Comparison of ENCODE assay signal across 25 cellular contexts in genomic region chr4:38456096-38456495, GRCh38.
DNase-seq lines count a peak whose midpoint lies in the region; ATAC-seq, FAIRE-seq and TF ChIP-seq lines count a peak whose summit lies in the region.
"Had no signal": no experiment of that assay in that cellular context is flagged by ENCODE, and none has a peak within 500 bp of the region (broad histone marks: within the 10 kb centered on the region; RNA-seq: fewer than 3 reads in every experiment).

No MANE protein-coding gene starts in this region.

- TF ChIP-seq CTCF in HepG2 (CRISPR knock-in tag; IDR thresholded peaks at IDR 0.05) (no peak), right lobe of liver (IDR thresholded peaks at IDR 0.05) (no peak), colonic mucosa (IDR thresholded peaks at IDR 0.05) (no peak), transverse colon (IDR thresholded peaks at IDR 0.05) (no peak)

- TF ChIP-seq POLR2A in HepG2 (IDR thresholded peaks at IDR 0.05; ENCODE audit: insufficient read depth in 1 of 2, low read depth in 2 of 2, low read length in 2 of 2) (no peak), right lobe of liver (IDR thresholded peaks at IDR 0.05) (no peak), transverse colon (IDR thresholded peaks at IDR 0.05) (no peak)

- no peak for ATAC-seq in HepG2
- ATAC-seq in right lobe of liver, result no peak
- no peak for ATAC-seq in HG02678 (IDR thresholded peaks at IDR 0.05; ENCODE audit: unreplicated experiment)
- ATAC-seq: GM23338; stimulated activated naive CD8-positive, alpha-beta T cell treated with anti-CD3 and anti-CD28 coated beads, Interleukin-15, Interleukin-2, amounts not matched to agents 100 U/mL and 50 U/mL, for 24 hours had no signal

- H2AFZ ChIP-seq in HepG2 (ENCODE audit: low read length), result no peak overlapping the region
- H2AFZ ChIP-seq: GM23338 had no signal

- H3K4me3 ChIP-seq in HepG2 (replicated peaks in 1 of 3; ENCODE audit: insufficient read depth in 1 of 3, low read depth in 2 of 3, low read length in 3 of 3), result no peak overlapping the region
- no peak overlapping the region for H3K4me3 ChIP-seq in right lobe of liver
- no peak overlapping the region for H3K4me3 ChIP-seq in colonic mucosa
- H3K4me3 ChIP-seq in transverse colon, result no peak overlapping the region
- H3K4me3 ChIP-seq: GM23338, left ventricle myocardium inferior, thoracic aorta had no signal

- no peaks in the 10 kb centered on the region; the same call in 1 of the 2 replicates for H3K9me3 ChIP-seq in HepG2 (ENCODE audit: low read length)
- H3K9me3 ChIP-seq in right lobe of liver, result no peaks in the 10 kb centered on the region
- H3K9me3 ChIP-seq in colonic mucosa, result no peaks in the 10 kb centered on the region
- no peaks in the 10 kb centered on the region for H3K9me3 ChIP-seq in transverse colon
- H3K9me3 ChIP-seq: left ventricle myocardium inferior, SK-N-SH, thoracic aorta had no signal

- FAIRE-seq in HepG2 (lab: Jason Lieb, UNC), result no peak
- FAIRE-seq: G401.6 had no signal

- H3K4me1 ChIP-seq in HepG2 (ENCODE audit: insufficient read depth, low read length) (peaks cover 26% of the 10 kb centered on the region), right lobe of liver (no peaks in the 10 kb centered on the region), colonic mucosa (no peaks in the 10 kb centered on the region), transverse colon (peaks cover 0 to 13% (median 2%) of the 10 kb centered on the region in 4 donors)
- H3K4me1 ChIP-seq: left ventricle myocardium inferior had no signal

- no peaks in the 10 kb centered on the region for H3K79me2 ChIP-seq in HepG2 (ENCODE audit: insufficient read depth, low read length)

- no peak overlapping the region for H3K27ac ChIP-seq in HepG2 (ENCODE audit: extremely low read length, insufficient read depth, low read length)
- no peak overlapping the region for H3K27ac ChIP-seq in right lobe of liver
- H3K27ac ChIP-seq in colonic mucosa, result no peak overlapping the region
- peak overlapping the region in 2 of 4 donors; percentile 28 to 66 for H3K27ac ChIP-seq in transverse colon
- H3K27ac ChIP-seq: HL-60, left ventricle myocardium inferior, thoracic aorta had no signal

- in situ Hi-C loops in HepG2 (cut with HindIII; ENCODE audit: extremely low pct_ligation_motif_present, low pct_unique_long_range_greater_than_20kb) (no loop called here), transverse colon (cut with MboI; ENCODE audit: low pct_ligation_motif_present in 1 of 4, low pct_unique_long_range_greater_than_20kb in 1 of 4, low sequenced_read_pairs in 3 of 4) (no loop called here)

- H3K4me2 ChIP-seq in HepG2 (ENCODE audit: low read depth, low read length), result no peak overlapping the region
- H3K4me2 ChIP-seq: GM23338, SK-N-SH had no signal

- intact Hi-C loops in HepG2 (cut with micrococcal nuclease; ENCODE audit: unreplicated experiment), result no loop called here
- intact Hi-C loops in right lobe of liver (cut with DNase I), result no loop called here
- intact Hi-C loops in colonic mucosa (cut with DNase I), result no loop called here
- intact Hi-C loops in transverse colon (cut with DNase I; ENCODE audit: low total_unique reads), result no loop called here

- no peak for TF ChIP-seq RAD21 in HepG2 (CRISPR knock-in tag; IDR thresholded peaks at IDR 0.05)

- POLR2A ChIA-PET in HepG2 (lab: Yijun Ruan, JAX), result no interaction called here

- BruUV-seq in HepG2 (replicated peaks; lab: Mats Ljungman, UMichigan), result no TSS peak

- H3K36me3 ChIP-seq in HepG2 (replicated peaks in 1 of 2; ENCODE audit: control insufficient read depth in 1 of 2, insufficient read depth in 2 of 2, low read length in 2 of 2) (no peaks in the 10 kb centered on the region), right lobe of liver (no peaks in the 10 kb centered on the region), colonic mucosa (no peaks in the 10 kb centered on the region), transverse colon (no peaks in the 10 kb centered on the region)
- H3K36me3 ChIP-seq: left ventricle myocardium inferior, thoracic aorta had no signal

- TF ChIP-seq EP300 in HepG2 (IDR thresholded peaks at IDR 0.05; ENCODE audit: low read depth in 2 of 2, low read length in 2 of 2) (no peak), HepG2 (CRISPR knock-in tag; IDR thresholded peaks at IDR 0.05; ENCODE audit: borderline replicate concordance) (no peak), transverse colon (IDR thresholded peaks at IDR 0.05; ENCODE audit: low read depth) (no peak)

- H4K20me1 ChIP-seq in HepG2 (ENCODE audit: insufficient read depth, low read length), result no peaks in the 10 kb centered on the region

- DNase-seq in NCI-H510A (lab: John Stamatoyannopoulos, UW) (peak; percentile 35), NCI-H510A treated with DMSO at 0.1 percent for 48 hours (lab: John Stamatoyannopoulos, UW) (no peak), HepG2 (ENCODE audit: low spot score) (no peak), right lobe of liver (no peak), colonic mucosa (peak; percentile 71), transverse colon (peak; percentile 33), NCI-H1436 treated with DMSO at 0.1 percent for 48 hours (lab: John Stamatoyannopoulos, UW) (no peak)
- DNase-seq: 8988T; activated CD8-positive, alpha-beta memory T cell treated with anti-CD3 and anti-CD28 coated beads, Interleukin-2, amount 50 U/mL, for 48 hours; activated gamma-delta T cell; CD8-positive, alpha-beta memory T cell; Kasumi-1; left ventricle myocardium inferior; mesendoderm; NCI-H187 treated with DMSO at 0.1 percent for 48 hours; NCI-H345; NCI-H82; occipital lobe; SK-N-SH; stimulated activated naive CD8-positive, alpha-beta T cell treated with anti-CD3 and anti-CD28 coated beads, Interleukin-15, Interleukin-2, amounts not matched to agents 100 U/mL and 50 U/mL, for 24 hours had no signal

- WGBS in HepG2 (ENCODE audit: low lambda C conversion rate), result 86% methylated on average over 1 of the region's 1 CpG
- WGBS in right lobe of liver (ENCODE audit: insufficient coverage, low coverage, low lambda C conversion rate, missing lambda C conversion rate), result no CpG with 5 or more reads among the region's 1 CpG
- WGBS in transverse colon (ENCODE audit: low coverage in 1 of 2), 2 donors, result 79% methylated on average over 1 of the region's 1 CpG; no CpG with 5 or more reads in 1 of the 2 donors

- H3K9ac ChIP-seq in HepG2 (ENCODE audit: insufficient read depth, low read depth, low read length) (no peak overlapping the region), colonic mucosa (ENCODE audit: low read depth in 2 of 2, low read length in 2 of 2) (no peak overlapping the region)
- H3K9ac ChIP-seq: SK-N-SH had no signal

- H3K27me3 ChIP-seq in HepG2 (ENCODE audit: control insufficient read depth in 1 of 2, insufficient read depth in 2 of 2, low read length in 2 of 2), result no peaks in the 10 kb centered on the region
- H3K27me3 ChIP-seq in right lobe of liver, result no peaks in the 10 kb centered on the region
- no peaks in the 10 kb centered on the region for H3K27me3 ChIP-seq in colonic mucosa
- no peaks in the 10 kb centered on the region for H3K27me3 ChIP-seq in transverse colon

- CTCF ChIA-PET in HepG2 (lab: Yijun Ruan, JAX; ENCODE audit: low intra/inter-chr PET ratio, low total read pairs), result no interaction called here

TF ChIP-seq in HepG2, 621 proteins besides CTCF, POLR2A, EP300 and RAD21:
- no peak for TF ChIP-seq ZNF24 (IDR thresholded peaks at IDR 0.05)
- TF ChIP-seq ZNF687 (CRISPR knock-in tag; IDR thresholded peaks at IDR 0.05), result peak; percentile 21; the same call in 1 of the 2 replicates

Comparison
In these comparisons a context has a peak if more than half of its experiments do, and no peak if none do; other contexts are left out.
1. DNase-seq: peak in NCI-H510A (single experiment), colonic mucosa (single experiment) and transverse colon (single experiment); none in NCI-H510A treated with DMSO at 0.1 percent for 48 hours (single experiment), HepG2 (single experiment), right lobe of liver (0 of 3) and NCI-H1436 treated with DMSO at 0.1 percent for 48 hours (single experiment).